ENCODE assay signal across 23 cellular contexts in genomic region chr10:4326647-4327046, GRCh38.
"Had no signal": no experiment of that assay in that cellular context is flagged by ENCODE, and none has a peak within 500 bp of the region (broad histone marks: within the 10 kb centered on the region; RNA-seq: fewer than 3 reads in every experiment).

No MANE protein-coding gene starts in this region.

- H3K27me3 ChIP-seq: colonic mucosa, foreskin keratinocyte, gastrocnemius medialis, heart right ventricle had no signal

- H3K9me3 ChIP-seq: colonic mucosa, gastrocnemius medialis, left ventricle myocardium inferior, lower lobe of right lung, mucosa of descending colon had no signal

- H3K4me1 ChIP-seq: colonic mucosa, gastrocnemius medialis, lower lobe of right lung had no signal

- H3K27ac ChIP-seq: colonic mucosa, epithelial cell of prostate, foreskin keratinocyte, gastrocnemius medialis, heart right ventricle, left ventricle myocardium inferior, lower lobe of right lung had no signal

- H3K36me3 ChIP-seq: colonic mucosa, gastrocnemius medialis, heart right ventricle, left ventricle myocardium inferior, lower lobe of right lung had no signal

- H3K4me3 ChIP-seq: colonic mucosa, gastrocnemius medialis, heart right ventricle, left ventricle myocardium inferior, lower lobe of right lung, mucosa of descending colon had no signal

- ATAC-seq: effector memory CD8-positive, alpha-beta T cell; esophagus mucosa; foreskin keratinocyte; gastrocnemius medialis; heart right ventricle; left colon; left lobe of liver; lower lobe of right lung; mucosa of descending colon had no signal

- DNase-seq: colonic mucosa; cortex of kidney; effector CD8-positive, alpha-beta T cell; effector memory CD8-positive, alpha-beta T cell; endodermal cell; erythroblast; foreskin keratinocyte; gastrocnemius medialis; glutamatergic neuron; head of caudate nucleus; heart right ventricle; hippocampal formation; kidney; kidney glomerular epithelial cell; left colon; left ventricle myocardium inferior; lower lobe of right lung; mesenchymal stem cell; mucosa of descending colon; naive B cell had no signal
